In genomic region chr9:22037954-22038690, GRCh38 we compare ENCODE assay signal across 8 cellular contexts. TPM values are rescaled to one million over a fixed set of nuclear protein-coding genes. Genes with fewer than 3 reads are reported as not detected.
DNase-seq lines count a peak whose midpoint lies in the region; ATAC-seq and TF ChIP-seq lines count a peak whose summit lies in the region.

No MANE protein-coding gene starts in this region.

- TF ChIP-seq EP300 in tibial nerve (IDR thresholded peaks at IDR 0.05): peak; percentile 44 to 57

- H3K4me1 ChIP-seq in BLaER1 treated with 17β-estradiol and CSF1 and Interleukin-3, amounts not matched to agents 10 nM and 100 nM: peaks cover 9 to 75% (median 40%) of the 10 kb centered on the region in 10 experiments; a peak in 19 of 20 replicates
- H3K4me1 ChIP-seq in Peyer's patch (peaks cover 0 to 27% (median 1%) of the 10 kb centered on the region in 4 donors), foreskin keratinocyte (peaks cover 46% of the 10 kb centered on the region), tibial nerve (peaks cover 0 to 23% (median 6%) of the 10 kb centered on the region in 4 donors)

- H3K27ac ChIP-seq in BLaER1 treated with 17β-estradiol and CSF1 and Interleukin-3, amounts not matched to agents 10 nM and 100 nM: peak overlapping the region in 7 of 11 experiments; percentile 16 to 49 (median 18); a peak in 8 of 22 replicates
- H3K27ac ChIP-seq in Peyer's patch (peak overlapping the region in 2 of 4 donors; percentile 40 to 43), foreskin keratinocyte (peak overlapping the region; percentile 92), tibial nerve (no peak overlapping the region)

- no peak overlapping the region for H3K4me3 ChIP-seq in BLaER1 treated with 17β-estradiol and CSF1 and Interleukin-3, amounts not matched to agents 10 nM and 100 nM
- H3K4me3 ChIP-seq in Peyer's patch (no peak overlapping the region), tibial nerve (no peak overlapping the region)

- no peak for TF ChIP-seq POLR2A in Peyer's patch (IDR thresholded peaks at IDR 0.05)
- TF ChIP-seq POLR2A in tibial nerve (IDR thresholded peaks at IDR 0.05): no peak

- H3K9me3 ChIP-seq in BLaER1 treated with 17β-estradiol and CSF1 and Interleukin-3, amounts not matched to agents 10 nM and 100 nM (replicated peaks in 1 of 11): no peaks in the 10 kb centered on the region
- H3K9me3 ChIP-seq in Peyer's patch (no peaks in the 10 kb centered on the region), tibial nerve (no peaks in the 10 kb centered on the region)

- H3K4me2 ChIP-seq in BLaER1 treated with 17β-estradiol and CSF1 and Interleukin-3, amounts not matched to agents 10 nM and 100 nM: peak overlapping the region in 7 of 11 experiments; percentile 3 to 74 (median 44); a peak in 10 of 22 replicates

- H3K9ac ChIP-seq in BLaER1 treated with 17β-estradiol and CSF1 and Interleukin-3, amounts not matched to agents 10 nM and 100 nM: no peak overlapping the region

- TF ChIP-seq CTCF in Peyer's patch (IDR thresholded peaks at IDR 0.05) (peak in 5 of 6 experiments; percentile 29 to 60 (median 56)), foreskin keratinocyte (conservative IDR thresholded peaks at IDR 0.05) (peak; percentile 86), tibial nerve (IDR thresholded peaks at IDR 0.05) (peak in 3 of 5 experiments; percentile 13 to 42 (median 29))

- no peaks in the 10 kb centered on the region for H4K20me1 ChIP-seq in BLaER1 treated with 17β-estradiol and CSF1 and Interleukin-3, amounts not matched to agents 10 nM and 100 nM

- H3K27me3 ChIP-seq in BLaER1 treated with 17β-estradiol and CSF1 and Interleukin-3, amounts not matched to agents 10 nM and 100 nM: no peaks in the 10 kb centered on the region
- H3K27me3 ChIP-seq in Peyer's patch (no peaks in the 10 kb centered on the region), foreskin keratinocyte (no peaks in the 10 kb centered on the region), tibial nerve (no peaks in the 10 kb centered on the region)

- 37 to 41% methylated on average over 2 of the region's 2 CpGs for WGBS in tibial nerve, 2 donors

- 0 out of 22 replicates have a peak, but pooled peaks cover 0 to 6% (median 0%) of the 10 kb centered on the region in 11 experiments for H3K36me3 ChIP-seq in BLaER1 treated with 17β-estradiol and CSF1 and Interleukin-3, amounts not matched to agents 10 nM and 100 nM
- H3K36me3 ChIP-seq in Peyer's patch (no peaks in the 10 kb centered on the region), tibial nerve (no peaks in the 10 kb centered on the region)

- ATAC-seq in GM21390 (IDR thresholded peaks at IDR 0.05; ENCODE audit: unreplicated experiment) (peak; percentile 49), foreskin keratinocyte (no peak)

- DNase-seq in Peyer's patch: no peak
- DNase-seq in foreskin keratinocyte: peak in 1 of 2 donors; percentile 60
- no peak for DNase-seq in tibial nerve (ENCODE audit: low spot score in 2 of 2)
- DNase-seq in activated CD8-positive, alpha-beta memory T cell treated with anti-CD3 and anti-CD28 coated beads for 24 hours: no peak
- DNase-seq in activated gamma-delta T cell treated with Interleukin-2 at 50 U/mL for 16 hours: no peak
- no peak for DNase-seq in GM19240 (ENCODE audit: insufficient read length, low spot score)

RNA-seq across cellular contexts. Expression of gene CDKN2B, which starts 29.0 kb away (rescaled TPM):
- total RNA-seq in Peyer's patch (100 to 1,000 TPM in 3 of 4 donors, 10 to 100 TPM in 1; 15.7 to 375 (median 228) TPM), foreskin keratinocyte (4.7 and 9.0 TPM in 2 replicates), tibial nerve (10 to 100 TPM; 18.2 to 33.1 (median 27.6) TPM)
- 2.9 and 4.3 TPM in 2 replicates for polyA plus RNA-seq in foreskin keratinocyte

RNA-seq across cellular contexts. Expression of gene CDKN2B-AS1, which starts 43.5 kb away (rescaled TPM):
- total RNA-seq in Peyer's patch: 100 to 1,000 TPM in 1 of 4 donors, 10 to 100 TPM in 3; 22.7 to 129 (median 52.0) TPM
- total RNA-seq in foreskin keratinocyte: 0.71 and 1.4 TPM in 2 replicates
- polyA plus RNA-seq in foreskin keratinocyte: 0.56 and 0.67 TPM in 2 replicates
- total RNA-seq in tibial nerve: 1 to 10 TPM in 1 of 4 donors, under 1 TPM in 2, not detected in 1; 0.59 to 1.5 (median 0.90) TPM

RNA-seq across cellular contexts. Expression of gene CDKN2A, which starts 43.9 kb away (rescaled TPM):
- total RNA-seq in Peyer's patch: 10 to 100 TPM in 3 of 4 donors, not detected in 1; 12.9 to 37.1 (median 20.8) TPM
- 4.9 and 12.8 TPM in 2 replicates for total RNA-seq in foreskin keratinocyte
- 10.1 and 20.8 TPM in 2 replicates for polyA plus RNA-seq in foreskin keratinocyte
- 10 to 100 TPM in 1 of 4 donors, 1 to 10 TPM in 3; 1.7 to 11.6 (median 2.4) TPM for total RNA-seq in tibial nerve

Comparison
In these comparisons a context has a peak if more than half of its experiments do, and no peak if none do; other contexts are left out.
1. H3K27ac ChIP-seq: peak in BLaER1 treated with 17β-estradiol and CSF1 and Interleukin-3, amounts not matched to agents 10 nM and 100 nM (7 of 11) and foreskin keratinocyte (single experiment); none in tibial nerve (0 of 4).
2. CTCF ChIP-seq: peak in every context shown above with its lines; median percentile 86 in foreskin keratinocyte; 56 in Peyer's patch; 29 in tibial nerve.
3. RNA of gene CDKN2B-AS1, which starts 43.5 kb away (total RNA-seq): 22.7 to 129 TPM in Peyer's patch; 0.59 to 1.5 TPM in tibial nerve and 0.71 to 1.4 TPM in foreskin keratinocyte; every median in the first group is over 4 times any median in the second.